ENCODE assay signal across 8 cellular contexts in the genomic region with DNA sequence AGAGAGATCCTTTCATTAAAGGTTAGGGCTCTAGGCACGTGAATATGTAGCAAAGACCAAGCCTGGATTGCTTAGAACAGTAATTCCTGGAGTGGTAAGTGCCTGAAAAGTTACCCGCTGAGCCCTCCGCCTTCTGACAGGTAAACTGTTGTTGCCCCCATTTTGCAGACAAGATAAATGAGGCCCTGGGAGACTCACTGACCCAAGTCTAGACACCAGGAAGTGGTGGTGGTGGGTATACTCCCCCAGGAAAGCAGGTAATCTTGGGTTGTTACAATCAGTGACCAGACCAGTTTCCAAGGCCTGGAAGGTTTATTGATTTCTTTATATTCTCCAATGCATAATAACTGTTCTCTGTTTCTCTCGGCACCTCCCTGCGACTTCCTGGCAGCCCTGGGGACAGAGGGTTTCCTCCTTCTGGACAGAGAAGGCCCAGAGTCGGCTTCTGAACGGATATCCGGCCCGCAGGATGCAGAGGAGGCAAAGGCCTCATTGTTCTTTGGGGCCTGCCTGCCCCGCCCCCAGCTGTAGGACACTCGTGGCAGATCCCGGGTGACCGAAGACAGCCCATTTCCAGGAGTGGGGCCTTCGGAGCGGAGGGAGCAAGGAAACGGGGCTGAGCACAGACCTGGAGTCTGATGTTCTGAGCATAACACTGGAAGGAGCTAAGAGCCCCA. TPM values are rescaled to one million over a fixed set of nuclear protein-coding genes. Genes with fewer than 3 reads are reported as not detected.
DNase-seq lines count a peak whose midpoint lies in the region; ATAC-seq and TF ChIP-seq lines count a peak whose summit lies in the region.

No MANE protein-coding gene starts in this region.

- DNase-seq in Ammon's horn (ENCODE audit: low spot score) (peak; percentile 48), endodermal cell (peak; percentile 74), H4 (ENCODE audit: low spot score) (no peak)
- peak; percentile 16 for DNase-seq in activated CD4-positive, alpha-beta T cell treated with anti-CD3 and anti-CD28 coated beads, Interleukin-2, amount 50 U/mL, for 1 hour

- peak overlapping the region; percentile 91 to 99 (median 95) for H3K27ac Mint-ChIP-seq in IgD-negative memory B cell
- peak overlapping the region; percentile 93 for H3K27ac Mint-ChIP-seq in endodermal cell

- H3K4me3 ChIP-seq in endodermal cell (ENCODE audit: low read length) (peak overlapping the region; percentile 76), mononuclear cell (ENCODE audit: low read length) (peak overlapping the region; percentile 73), subcutaneous abdominal adipose tissue (ENCODE audit: low read depth in 1 of 5, low read length in 5 of 5) (peak overlapping the region; percentile 40 to 90 (median 60))

- peak overlapping the region; percentile 95 for H3K27ac ChIP-seq in endodermal cell (ENCODE audit: low read depth, low read length)
- H3K27ac ChIP-seq in subcutaneous abdominal adipose tissue (ENCODE audit: low read depth, low read length) = peak overlapping the region; percentile 81

- no peaks in the 10 kb centered on the region for H3K36me3 Mint-ChIP-seq in IgD-negative memory B cell
- no peaks in the 10 kb centered on the region for H3K36me3 Mint-ChIP-seq in endodermal cell (ENCODE audit: low read depth)

- peaks cover 10 to 32% (median 21%) of the 10 kb centered on the region in 3 donors for H3K4me1 Mint-ChIP-seq in IgD-negative memory B cell
- peaks cover 42% of the 10 kb centered on the region for H3K4me1 Mint-ChIP-seq in endodermal cell

- TF ChIP-seq CTCF in endodermal cell (conservative IDR thresholded peaks at IDR 0.05) = no peak

- peaks cover 15% of the 10 kb centered on the region for H3K27me3 ChIP-seq in endodermal cell (ENCODE audit: control insufficient read depth, insufficient read depth, low read length, poor library complexity, severe bottlenecking)
- no peaks in the 10 kb centered on the region for H3K27me3 ChIP-seq in mononuclear cell (ENCODE audit: insufficient read depth, low read length)
- H3K27me3 ChIP-seq in subcutaneous abdominal adipose tissue (ENCODE audit: control insufficient read depth in 5 of 5, insufficient read depth in 4 of 5, low read length in 5 of 5) = peaks cover 0 to 3% (median 0%) of the 10 kb centered on the region in 5 donors

- H3K27me3 Mint-ChIP-seq in IgD-negative memory B cell (no peaks in the 10 kb centered on the region), endodermal cell (ENCODE audit: insufficient read depth) (peaks cover 18% of the 10 kb centered on the region)

- H3K9me3 ChIP-seq in endodermal cell (ENCODE audit: control insufficient read depth, low read length) = no peaks in the 10 kb centered on the region
- H3K9me3 ChIP-seq in mononuclear cell (ENCODE audit: low read depth, low read length) = no peaks in the 10 kb centered on the region
- no peaks in the 10 kb centered on the region for H3K9me3 ChIP-seq in subcutaneous abdominal adipose tissue (ENCODE audit: control insufficient read depth in 5 of 5, low read length in 5 of 5)

- H3K4me3 Mint-ChIP-seq in IgD-negative memory B cell (peak overlapping the region; percentile 90 to 98 (median 92)), endodermal cell (peak overlapping the region; percentile 66)

- ATAC-seq in GM19372 (IDR thresholded peaks at IDR 0.05; ENCODE audit: low read depth, unreplicated experiment) = peak; percentile 10

- 66 to 78% methylated on average over 5 to 16 of the region's 16 CpGs for WGBS in endodermal cell (ENCODE audit: insufficient coverage in 1 of 2, insufficient read length in 1 of 2), 2 experiments

- H3K4me1 ChIP-seq in endodermal cell (ENCODE audit: control insufficient read depth, insufficient read depth, low read length) = peaks cover 4% of the 10 kb centered on the region
- peaks cover 34% of the 10 kb centered on the region for H3K4me1 ChIP-seq in mononuclear cell (ENCODE audit: insufficient read depth, low read length)
- H3K4me1 ChIP-seq in subcutaneous abdominal adipose tissue (ENCODE audit: control insufficient read depth in 5 of 5, insufficient read depth in 5 of 5, low read length in 5 of 5) = peaks cover 4 to 44% (median 36%) of the 10 kb centered on the region in 5 donors

- H3K36me3 ChIP-seq in endodermal cell (ENCODE audit: control insufficient read depth, insufficient read depth, low read length) = no peaks in the 10 kb centered on the region
- no peaks in the 10 kb centered on the region for H3K36me3 ChIP-seq in subcutaneous abdominal adipose tissue (ENCODE audit: control insufficient read depth in 5 of 5, insufficient read depth in 5 of 5, low read length in 5 of 5)

- H3K9ac ChIP-seq in endodermal cell (ENCODE audit: extremely low read depth, low read length, poor library complexity, severe bottlenecking) (no peak overlapping the region), subcutaneous abdominal adipose tissue (ENCODE audit: low read length in 5 of 5) (peak overlapping the region; percentile 28 to 86 (median 59))

- H3K9me3 Mint-ChIP-seq in IgD-negative memory B cell (no peaks in the 10 kb centered on the region), endodermal cell (no peaks in the 10 kb centered on the region)

RNA-seq across cellular contexts. Expression of gene GRK5, which starts 1.3 kb away (rescaled TPM):
- 18.1 TPM for polyA plus RNA-seq in IgD-negative memory B cell
- 10 to 100 TPM in 1 of 2 donors, 1 to 10 TPM in 1; 9.1 to 11.9 TPM for total RNA-seq in endodermal cell
- 6.1 TPM for polyA plus RNA-seq in endodermal cell (2013, experiment 1 of 2)
- polyA plus RNA-seq in endodermal cell (2013, experiment 2 of 2) = 4.6 TPM
- 10.6 TPM for total RNA-seq in mononuclear cell
- total RNA-seq in H4 (2014; rRNA removed; shearing (Covaris generic)) = 9.9 and 10.1 TPM in 2 replicates

RNA-seq across cellular contexts. Expression of gene PRDX3, which starts 27.5 kb away (rescaled TPM):
- polyA plus RNA-seq in IgD-negative memory B cell = 71.2 TPM
- total RNA-seq in endodermal cell (100 to 1,000 TPM; 153 to 173 TPM), mononuclear cell (28.8 TPM)
- 242 TPM for polyA plus RNA-seq in endodermal cell (2013, experiment 1 of 2)
- polyA plus RNA-seq in endodermal cell (2013, experiment 2 of 2) = 229 TPM
- total RNA-seq in H4 (2014; rRNA removed; shearing (Covaris generic)) = 315 and 406 TPM in 2 replicates

RNA-seq across cellular contexts. Expression of gene SFXN4, which starts 40.5 kb away (rescaled TPM):
- 22.2 TPM for polyA plus RNA-seq in IgD-negative memory B cell
- total RNA-seq in endodermal cell (10 to 100 TPM; 18.3 to 23.2 TPM), mononuclear cell (7.5 TPM)
- 15.2 TPM for polyA plus RNA-seq in endodermal cell (2013, experiment 1 of 2)
- polyA plus RNA-seq in endodermal cell (2013, experiment 2 of 2) = 13.0 TPM
- total RNA-seq in H4 (2014; rRNA removed; shearing (Covaris generic)) = 22.9 and 83.4 TPM in 2 replicates
